18 cellular contexts compared by ENCODE assay signal in the genomic region with DNA sequence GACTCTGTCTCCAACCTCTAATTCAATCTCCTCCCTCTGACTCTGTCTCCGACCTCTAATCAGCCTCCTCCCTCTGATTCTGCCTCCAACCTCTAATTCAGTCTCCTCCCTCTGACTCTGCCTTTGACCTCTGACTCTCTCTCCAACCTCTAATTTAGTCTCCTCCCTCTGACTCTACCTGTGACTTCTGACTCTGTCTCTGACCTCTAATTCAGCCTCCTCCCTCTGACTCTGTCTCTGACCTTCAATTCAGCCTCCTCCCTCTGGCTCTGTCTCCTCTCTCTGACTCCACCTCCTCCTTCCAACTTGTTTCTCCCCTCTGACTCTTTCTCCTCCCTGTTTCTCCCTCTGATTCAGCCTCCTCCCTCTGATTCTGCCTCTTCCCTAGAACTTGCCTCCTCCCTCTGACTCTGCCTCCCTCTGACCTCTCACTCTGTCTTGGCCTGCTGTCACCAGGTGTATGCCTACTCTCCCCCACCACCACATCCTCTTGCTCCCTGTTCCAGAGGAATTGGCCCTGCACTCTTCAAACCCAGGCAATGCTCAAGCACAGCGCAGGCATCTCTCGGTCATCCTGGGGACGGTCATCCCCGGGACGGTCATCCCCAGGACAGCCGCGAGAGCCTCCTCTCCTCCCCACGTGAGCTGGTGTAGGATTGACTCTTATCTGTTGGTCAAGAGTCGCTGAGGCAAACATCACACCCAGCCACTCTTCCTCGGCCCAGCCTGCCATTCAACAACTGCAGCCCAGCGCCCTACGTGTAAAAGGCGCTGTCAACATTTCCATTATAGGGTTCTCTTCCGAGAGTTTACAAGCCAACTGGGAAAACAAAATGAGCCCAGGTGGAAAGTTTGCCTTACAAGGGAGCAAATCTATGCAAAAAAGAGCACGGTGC.
DNase-seq lines count a peak whose midpoint lies in the region; ATAC-seq, FAIRE-seq and TF ChIP-seq lines count a peak whose summit lies in the region.
"Had no signal": no experiment of that assay in that cellular context is flagged by ENCODE, and none has a peak within 500 bp of the region (broad histone marks: within the 10 kb centered on the region; RNA-seq: fewer than 3 reads in every experiment).

No MANE protein-coding gene starts in this region.

- 29% methylated on average over 13 of the region's 16 CpGs for WGBS in K562 (ENCODE audit: insufficient coverage, low coverage, missing lambda C conversion rate)

- DNase-seq in NCI-H2081 (lab: John Stamatoyannopoulos, UW): peak; percentile 39 to 74
- DNase-seq in NCI-H2081 treated with DMSO at 0.1 percent for 48 hours (lab: John Stamatoyannopoulos, UW): no peak
- DNase-seq in natural killer cell treated with Interleukin-12 subunit alpha and Interleukin-12 subunit beta and Interleukin-15 and Interleukin-18, amount 100 ng/mL, for 72 hours (ENCODE audit: low spot score): no peak
- DNase-seq in natural killer cell: no peak
- no peak for DNase-seq in K562 (ENCODE audit: extremely low read depth in 1 of 4, low spot score in 3 of 4)
- no peak for DNase-seq in medulla oblongata (ENCODE audit: extremely low spot score)
- no peak for DNase-seq in HTR-8/SVneo (ENCODE audit: insufficient read length, low spot score)
- no peak for DNase-seq in HUDEP-2 (lab: John Stamatoyannopoulos, UW; ENCODE audit: unreplicated experiment in 76 of 76)
- DNase-seq: 8988T; activated naive CD8-positive, alpha-beta T cell treated with anti-CD3 and anti-CD28 coated beads for 36 hours; kidney glomerular epithelial cell; ovary; thyroid gland had no signal

- POLR2A ChIA-PET in K562 (lab: Yijun Ruan, JAX): no interaction called here

- in situ Hi-C loops in K562 (cut with MboI): no loop called here

- TF ChIP-seq CTCF in natural killer cell (IDR thresholded peaks at IDR 0.05) (no peak), K562 (IDR thresholded peaks at IDR 0.05 in 2 of 3, conservative IDR thresholded peaks at IDR 0.05 in 1 of 3; ENCODE audit: insufficient read depth in 2 of 3, low read depth in 1 of 3, low read length in 3 of 3) (no peak)

- no peak overlapping the region for H3K27ac ChIP-seq in K562 (ENCODE audit: extremely low read depth, low read depth, low read length)
- H3K27ac ChIP-seq: cardiac muscle cell, ovary, SJSA1, thyroid gland had no signal

- peaks cover 34 to 36% of the 10 kb centered on the region in 2 donors for H3K27me3 Mint-ChIP-seq in natural killer cell treated with Interleukin-12 subunit alpha and Interleukin-12 subunit beta and Interleukin-15 and Interleukin-18, amount 100 ng/mL, for 72 hours
- H3K27me3 Mint-ChIP-seq in natural killer cell (ENCODE audit: low read depth in 2 of 2): peaks cover 32 to 34% of the 10 kb centered on the region in 2 donors

- H3K4me3 Mint-ChIP-seq in natural killer cell treated with Interleukin-12 subunit alpha and Interleukin-12 subunit beta and Interleukin-15 and Interleukin-18, amount 100 ng/mL, for 72 hours: peak overlapping the region; percentile 74
- no peak overlapping the region for H3K4me3 Mint-ChIP-seq in natural killer cell
- H3K4me3 Mint-ChIP-seq: activated naive CD8-positive, alpha-beta T cell treated with anti-CD3 and anti-CD28 coated beads for 36 hours had no signal

- H3K4me1 ChIP-seq in K562 (replicated peaks in 1 of 2; ENCODE audit: control insufficient read depth in 2 of 2, insufficient read depth in 2 of 2, low read length in 2 of 2): no peaks in the 10 kb centered on the region; a peak in 1 of 5 replicates
- H3K4me1 ChIP-seq: SJSA1, thyroid gland had no signal

- H3K79me2 ChIP-seq in K562 (ENCODE audit: control insufficient read depth, insufficient read depth, low read length): no peaks in the 10 kb centered on the region

- TF ChIP-seq RAD21 in K562 (CRISPR knock-in tag; conservative IDR thresholded peaks at IDR 0.05 in 1 of 2, IDR thresholded peaks at IDR 0.05 in 1 of 2): no peak

- H3K27ac Mint-ChIP-seq in natural killer cell treated with Interleukin-12 subunit alpha and Interleukin-12 subunit beta and Interleukin-15 and Interleukin-18, amount 100 ng/mL, for 72 hours: peak overlapping the region; percentile 84 to 88
- H3K27ac Mint-ChIP-seq in natural killer cell: no peak overlapping the region
- H3K27ac Mint-ChIP-seq: activated naive CD8-positive, alpha-beta T cell treated with anti-CD3 and anti-CD28 coated beads for 36 hours; CD14-positive monocyte had no signal

- no peaks in the 10 kb centered on the region for H3K9me3 ChIP-seq in K562 (replicated peaks; ENCODE audit: control insufficient read depth, insufficient read depth, low read depth, low read length)
- H3K9me3 ChIP-seq: ovary, thyroid gland had no signal

- no peaks in the 10 kb centered on the region for H3K36me3 ChIP-seq in K562 (ENCODE audit: control insufficient read depth, insufficient read depth, low read length)
- H3K36me3 ChIP-seq: cardiac muscle cell, ovary, SJSA1, thyroid gland had no signal

- no peaks in the 10 kb centered on the region for H3K9me1 ChIP-seq in K562 (ENCODE audit: control insufficient read depth, insufficient read depth, low read length)

- TF ChIP-seq EP300 in K562 (IDR thresholded peaks at IDR 0.05; ENCODE audit: low read length): no peak

- H3K9ac ChIP-seq in K562 (ENCODE audit: insufficient read depth in 1 of 2, low read depth in 2 of 2, low read length in 2 of 2): no peak overlapping the region

- no peak for TF ChIP-seq POLR2A in K562 (conservative IDR thresholded peaks at IDR 0.05)

- H3K4me1 Mint-ChIP-seq in natural killer cell treated with Interleukin-12 subunit alpha and Interleukin-12 subunit beta and Interleukin-15 and Interleukin-18, amount 100 ng/mL, for 72 hours (ENCODE audit: low read depth in 2 of 2): peaks cover 9 to 17% of the 10 kb centered on the region in 2 donors
- peaks cover 0 to 2% of the 10 kb centered on the region in 2 donors for H3K4me1 Mint-ChIP-seq in natural killer cell

- H2AFZ ChIP-seq in K562 (ENCODE audit: low read depth, low read length): no peak overlapping the region

- CTCF ChIA-PET in K562 (lab: Yijun Ruan, JAX; ENCODE audit: low intra/inter-chr PET ratio): no interaction called here

- H3K27me3 ChIP-seq in K562 (ENCODE audit: control insufficient read depth in 2 of 2, insufficient read depth in 2 of 2, low read length in 2 of 2): peaks cover 0 to 7% of the 10 kb centered on the region in 2 experiments; a peak in 4 of 5 replicates
- H3K27me3 ChIP-seq: cardiac muscle cell, ovary, thyroid gland had no signal

- intact Hi-C loops in natural killer cell (cut with micrococcal nuclease) (no loop called here), K562 (cut with micrococcal nuclease) (no loop called here)

- peak in 1 of 2 donors; percentile 34 for ATAC-seq in natural killer cell treated with Interleukin-12 subunit alpha and Interleukin-12 subunit beta and Interleukin-15 and Interleukin-18, amount 100 ng/mL, for 72 hours
- no peak for ATAC-seq in natural killer cell
- no peak for ATAC-seq in K562

- no peaks in the 10 kb centered on the region for H3K9me3 Mint-ChIP-seq in natural killer cell treated with Interleukin-12 subunit alpha and Interleukin-12 subunit beta and Interleukin-15 and Interleukin-18, amount 100 ng/mL, for 72 hours
- H3K9me3 Mint-ChIP-seq in natural killer cell: no peaks in the 10 kb centered on the region
- H3K9me3 Mint-ChIP-seq: activated naive CD8-positive, alpha-beta T cell treated with anti-CD3 and anti-CD28 coated beads for 36 hours had no signal

- BruUV-seq in K562 (replicated peaks; lab: Mats Ljungman, UMichigan): no TSS peak

- FAIRE-seq in K562 (lab: Jason Lieb, UNC) (no peak), HTR-8/SVneo (lab: Jason Lieb, UNC) (no peak)
- FAIRE-seq: H54, TTC549 had no signal

- no peak overlapping the region for H3K4me3 ChIP-seq in K562
- H3K4me3 ChIP-seq: cardiac muscle cell, ovary, SJSA1, thyroid gland had no signal

- H3K36me3 Mint-ChIP-seq in natural killer cell treated with Interleukin-12 subunit alpha and Interleukin-12 subunit beta and Interleukin-15 and Interleukin-18, amount 100 ng/mL, for 72 hours: peaks cover 6% of the 10 kb centered on the region
- H3K36me3 Mint-ChIP-seq in natural killer cell: no peaks in the 10 kb centered on the region
- H3K36me3 Mint-ChIP-seq: activated naive CD8-positive, alpha-beta T cell treated with anti-CD3 and anti-CD28 coated beads for 36 hours; CD14-positive monocyte had no signal

- H4K20me1 ChIP-seq in K562 (replicated peaks; ENCODE audit: control insufficient read depth, insufficient read depth, low read length): no peaks in the 10 kb centered on the region

- H3K4me2 ChIP-seq in K562 (ENCODE audit: insufficient read depth, low read length): no peak overlapping the region

TF ChIP-seq in K562, 482 proteins besides CTCF, POLR2A, EP300 and RAD21:
- no peak for TF ChIP-seq TAL1 (IDR thresholded peaks at IDR 0.05)
- TF ChIP-seq ZFP36 (IDR thresholded peaks at IDR 0.05; ENCODE audit: low read depth, low read length, partially characterized antibody): peak; percentile 13
- peak; percentile 82 for TF ChIP-seq ZNF263 (CRISPR knock-in tag; IDR thresholded peaks at IDR 0.05; ENCODE audit: borderline replicate concordance)
- no peak for TF ChIP-seq MEF2A (IDR thresholded peaks at IDR 0.05; ENCODE audit: control insufficient read depth, low read depth, low read length)
TF ChIP-seq in K562: peak in this region for 2.

Comparison
In these comparisons a context has a peak if more than half of its experiments do, and no peak if none do; other contexts are left out.
1. DNase-seq: peak in NCI-H2081 (2 of 2); none in NCI-H2081 treated with DMSO at 0.1 percent for 48 hours (single experiment), natural killer cell treated with Interleukin-12 subunit alpha and Interleukin-12 subunit beta and Interleukin-15 and Interleukin-18, amount 100 ng/mL, for 72 hours (single experiment), natural killer cell (single experiment), K562 (0 of 4), medulla oblongata (single experiment), HTR-8/SVneo (single experiment) and HUDEP-2 (0 of 76).
2. H3K27ac Mint-ChIP-seq: peak in natural killer cell treated with Interleukin-12 subunit alpha and Interleukin-12 subunit beta and Interleukin-15 and Interleukin-18, amount 100 ng/mL, for 72 hours (2 of 2); none in natural killer cell (0 of 2).